20 cellular contexts compared by ENCODE assay signal in genomic region chr7:79304711-79305110, GRCh38.
DNase-seq lines count a peak whose midpoint lies in the region; ATAC-seq and TF ChIP-seq lines count a peak whose summit lies in the region.
"Had no signal": no experiment of that assay in that cellular context is flagged by ENCODE, and none has a peak within 500 bp of the region (broad histone marks: within the 10 kb centered on the region; RNA-seq: fewer than 3 reads in every experiment).

No MANE protein-coding gene starts in this region.

- H3K27me3 Mint-ChIP-seq in nephron (ENCODE audit: low read depth), result no peaks in the 10 kb centered on the region
- H3K27me3 Mint-ChIP-seq: CD4-positive, CD25-positive, alpha-beta regulatory T cell had no signal

- BruUV-seq in Panc1 (replicated peaks; lab: Mats Ljungman, UMichigan), result no TSS peak

- in situ Hi-C loops in Caki2 (cut with HindIII; ENCODE audit: low pct_unique_long_range_greater_than_20kb, low sequenced_read_pairs), result no loop called here
- in situ Hi-C loops in Panc1 (cut with HindIII; ENCODE audit: low pct_unique_long_range_greater_than_20kb, low sequenced_read_pairs), result no loop called here

- intact Hi-C loops in Panc1 (cut with micrococcal nuclease; ENCODE audit: unreplicated experiment), result no loop called here

- H3K27ac ChIP-seq in Panc1 (ENCODE audit: low read length) (peak overlapping the region; percentile 64; the same call in 1 of the 2 replicates), foreskin keratinocyte (no peak overlapping the region)
- H3K27ac ChIP-seq: BLaER1, SJCRH30 had no signal

- H3K27me3 ChIP-seq in Panc1 (ENCODE audit: control insufficient read depth, insufficient read depth, low read length) (no peaks in the 10 kb centered on the region), foreskin keratinocyte (no peaks in the 10 kb centered on the region)
- H3K27me3 ChIP-seq: BLaER1, SJCRH30 had no signal

- CTCF ChIA-PET in Panc1 (lab: Charles Lee), result no interaction called here

- H3K36me3 Mint-ChIP-seq in nephron (ENCODE audit: low read depth), result peaks cover 4% of the 10 kb centered on the region
- H3K36me3 Mint-ChIP-seq: CD4-positive, CD25-positive, alpha-beta regulatory T cell had no signal

- no peaks in the 10 kb centered on the region for H3K36me3 ChIP-seq in Panc1 (ENCODE audit: control insufficient read depth, insufficient read depth, low read length)
- H3K36me3 ChIP-seq: BLaER1, SJCRH30 had no signal

- TF ChIP-seq CTCF in Panc1 (IDR thresholded peaks at IDR 0.05), result no peak
- TF ChIP-seq CTCF in nephron (IDR thresholded peaks at IDR 0.05; ENCODE audit: unreplicated experiment in 3 of 3), result no peak
- no peak for TF ChIP-seq CTCF in foreskin keratinocyte (conservative IDR thresholded peaks at IDR 0.05)

- ATAC-seq in Panc1 (no peak), foreskin keratinocyte (no peak)
- ATAC-seq: HCT116, K562, Right ventricle myocardium inferior, SK-N-SH treated with all-trans-retinoic acid at 6 μM for 48 hours had no signal

- H3K4me3 ChIP-seq in Panc1 (ENCODE audit: low read depth in 2 of 2, low read length in 2 of 2), result no peak overlapping the region
- H3K4me3 ChIP-seq: BLaER1, K562, SJCRH30 had no signal

- H3K4me1 ChIP-seq in Panc1 (ENCODE audit: control insufficient read depth, insufficient read depth, low read length), result peaks cover 33% of the 10 kb centered on the region
- H3K4me1 ChIP-seq in foreskin keratinocyte, result no peaks in the 10 kb centered on the region
- H3K4me1 ChIP-seq: BLaER1, SJCRH30 had no signal

- DNase-seq in Caki2 (ENCODE audit: low read depth), result peak; percentile 75
- peak; percentile 58 for DNase-seq in DMS53 treated with DMSO at 0.1 percent for 48 hours (lab: John Stamatoyannopoulos, UW; ENCODE audit: unreplicated experiment)
- DNase-seq in Panc1 (ENCODE audit: low read depth, low spot score), result no peak
- DNase-seq in NCI-H2107 (lab: John Stamatoyannopoulos, UW), result no peak
- DNase-seq in foreskin keratinocyte, result no peak
- no peak for DNase-seq in NCI-H187 (lab: John Stamatoyannopoulos, UW)
- DNase-seq: CD4-positive, CD25-positive, alpha-beta regulatory T cell; DND-41; Kasumi-1; NCI-H1092 treated with DMSO at 0.1 percent for 48 hours; NCI-H1436; NCI-H187 treated with DMSO at 0.1 percent for 48 hours; NCI-H526; SJCRH30 had no signal

- H3K9me3 ChIP-seq in Panc1 (ENCODE audit: control insufficient read depth, insufficient read depth, low read depth, low read length), result no peaks in the 10 kb centered on the region
- H3K9me3 ChIP-seq: BLaER1, SJCRH30 had no signal

- H3K4me3 Mint-ChIP-seq in nephron, result no peak overlapping the region
- H3K4me3 Mint-ChIP-seq: CD4-positive, CD25-positive, alpha-beta regulatory T cell had no signal

- POLR2A ChIA-PET in Panc1 (lab: Charles Lee), result interaction anchor here (0.6 to 0.7 kb wide), 2 partner anchors 34 to 1437 kb away, joined by 3 to 5 read pairs; no protein-coding TSS in a partner anchor

- peaks cover 4% of the 10 kb centered on the region for H3K4me1 Mint-ChIP-seq in nephron
- H3K4me1 Mint-ChIP-seq: CD4-positive, CD25-positive, alpha-beta regulatory T cell had no signal

- peak overlapping the region; percentile 18 to 85 (median 47) for H3K27ac Mint-ChIP-seq in nephron
- H3K27ac Mint-ChIP-seq: CD4-positive, CD25-positive, alpha-beta regulatory T cell had no signal

- H3K9me3 Mint-ChIP-seq in nephron, result no peaks in the 10 kb centered on the region

Comparison
In these comparisons a context has a peak if more than half of its experiments do, and no peak if none do; other contexts are left out.
1. DNase-seq: peak in Caki2 (single experiment) and DMS53 treated with DMSO at 0.1 percent for 48 hours (single experiment); none in Panc1 (single experiment), NCI-H2107 (single experiment), foreskin keratinocyte (0 of 2) and NCI-H187 (0 of 2).